29 cellular contexts compared by ENCODE assay signal in the genomic region with DNA sequence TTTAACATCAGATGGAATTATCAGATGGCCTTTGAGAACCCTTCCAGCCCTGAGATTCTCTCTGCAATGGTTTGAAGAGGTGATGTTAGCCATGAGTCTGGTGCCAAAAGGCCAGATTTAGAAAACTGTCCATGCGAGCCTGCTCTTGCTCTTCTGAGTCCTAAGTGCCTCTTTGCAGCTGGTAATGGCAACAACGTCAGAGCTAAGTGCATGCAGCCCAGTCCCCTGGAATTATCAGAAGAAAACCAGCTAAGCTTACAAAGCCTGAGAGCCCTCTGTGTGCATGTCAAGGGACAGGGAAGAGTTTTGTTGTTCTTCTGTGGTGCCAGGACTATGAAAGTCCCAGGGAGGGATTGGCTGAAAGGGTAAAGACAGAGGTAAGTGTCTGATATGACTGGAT.
"Had no signal": no experiment of that assay in that cellular context is flagged by ENCODE, and none has a peak within 500 bp of the region (broad histone marks: within the 10 kb centered on the region; RNA-seq: fewer than 3 reads in every experiment).

No MANE protein-coding gene starts in this region.

- H3K27ac ChIP-seq: left lung, lower lobe of right lung, neural progenitor cell, neutrophil, ovary, prostate gland, skin epidermis, suprapubic skin, thoracic aorta, tibial nerve, uterus had no signal

- H3K4me1 ChIP-seq: left lung, lower lobe of right lung, prostate gland, suprapubic skin, tibial nerve, uterus had no signal

- H3K4me3 ChIP-seq: left lung, lower lobe of right lung, neural progenitor cell, ovary, prostate gland, skin epidermis, suprapubic skin, thoracic aorta, tibial nerve, uterus had no signal

- FAIRE-seq: keratinocyte had no signal

- H3K9me3 ChIP-seq: left lung, lower lobe of right lung, neutrophil, ovary, prostate gland, suprapubic skin, thoracic aorta, tibial nerve, uterus had no signal

- H3K9ac ChIP-seq: neural progenitor cell had no signal

- H3K4me2 ChIP-seq: neural progenitor cell had no signal

- DNase-seq: hippocampal formation; kidney glomerular epithelial cell; left colon; left lung; lower lobe of right lung; mammary epithelial cell; mesenchymal stem cell; naive B cell; natural killer cell; nephron progenitor cell; occipital lobe; ovary; posterior cingulate gyrus; retina; right cardiac atrium; stimulated activated CD4-positive, alpha-beta T cell treated with anti-CD3 and anti-CD28 coated beads, Interleukin-12 subunit alpha, Interleukin-12 subunit beta, amount 100 ng/mL, for 4 hours; stimulated activated CD4-positive, alpha-beta T cell treated with anti-CD3 and anti-CD28 coated beads, Interleukin-15, amount 100 ng/mL, for 24 hours; stimulated activated CD4-positive, alpha-beta T cell treated with anti-CD3 and anti-CD28 coated beads, Interleukin-2, amount 100 ng/mL, for 24 hours; stimulated activated CD4-positive, alpha-beta T cell treated with anti-CD3 and anti-CD28 coated beads, Interleukin-4, amount 100 ng/mL, for 1 hour; stimulated activated naive CD4-positive, alpha-beta T cell; uterus had no signal

- H2AFZ ChIP-seq: neural progenitor cell had no signal

- H3K36me3 ChIP-seq: lower lobe of right lung, neural progenitor cell, ovary, prostate gland, suprapubic skin, thoracic aorta, tibial nerve, uterus had no signal

- H3K27me3 ChIP-seq: left lung, neural progenitor cell, neutrophil, ovary, tibial nerve, uterus had no signal
